Comparison of ENCODE assay signal across 1 cellular context in the genomic region with DNA sequence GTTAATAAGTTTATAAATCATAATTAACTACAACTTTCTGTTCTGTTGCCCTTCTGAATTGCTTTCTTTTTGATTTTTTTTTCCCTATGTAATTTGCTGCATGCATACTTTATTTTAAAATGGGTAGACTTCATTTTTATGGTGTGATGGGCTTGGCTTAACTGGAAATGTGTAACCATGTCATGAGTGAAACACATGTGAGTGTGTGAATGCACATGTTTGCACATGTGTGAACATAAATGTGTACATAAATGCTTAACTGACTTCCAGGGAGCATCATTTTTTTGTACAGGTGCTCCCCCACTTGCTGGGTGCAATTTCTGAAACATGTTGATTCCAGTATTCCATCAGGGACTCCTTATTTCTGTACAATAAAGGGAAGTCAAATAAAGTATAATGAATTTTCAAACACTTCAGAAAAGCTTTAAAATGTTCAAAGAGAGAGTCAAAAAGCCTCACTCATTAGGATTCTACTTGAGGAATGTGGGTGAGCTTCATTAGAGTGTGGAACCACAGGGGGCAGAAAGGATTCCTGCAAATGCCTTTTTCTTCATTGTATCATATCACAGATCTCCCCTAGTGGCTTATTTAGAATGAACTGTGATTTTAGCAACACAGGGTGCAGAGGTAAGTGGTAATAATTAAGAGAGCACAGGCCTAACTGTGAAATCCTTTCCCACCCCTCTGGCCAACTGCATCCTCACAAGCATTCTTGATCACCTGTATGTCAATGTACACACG.
TF ChIP-seq lines count a peak whose summit lies in the region.

No MANE protein-coding gene starts in this region.

TF ChIP-seq in HepG2, 621 proteins besides CTCF, POLR2A, EP300 and RAD21:
- TF ChIP-seq, protein P1, sequence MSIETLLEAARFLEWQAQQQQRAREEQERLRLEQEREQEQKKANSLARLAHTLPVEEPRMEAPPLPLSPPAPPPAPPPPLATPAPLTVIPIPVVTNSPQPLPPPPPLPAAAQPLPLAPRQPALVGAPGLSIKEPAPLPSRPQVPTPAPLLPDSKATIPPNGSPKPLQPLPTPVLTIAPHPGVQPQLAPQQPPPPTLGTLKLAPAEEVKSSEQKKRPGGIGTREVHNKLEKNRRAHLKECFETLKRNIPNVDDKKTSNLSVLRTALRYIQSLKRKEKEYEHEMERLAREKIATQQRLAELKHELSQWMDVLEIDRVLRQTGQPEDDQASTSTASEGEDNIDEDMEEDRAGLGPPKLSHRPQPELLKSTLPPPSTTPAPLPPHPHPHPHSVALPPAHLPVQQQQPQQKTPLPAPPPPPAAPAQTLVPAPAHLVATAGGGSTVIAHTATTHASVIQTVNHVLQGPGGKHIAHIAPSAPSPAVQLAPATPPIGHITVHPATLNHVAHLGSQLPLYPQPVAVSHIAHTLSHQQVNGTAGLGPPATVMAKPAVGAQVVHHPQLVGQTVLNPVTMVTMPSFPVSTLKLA (IDR thresholded peaks at IDR 0.05): peak; percentile 96
- TF ChIP-seq NFYC (CRISPR knock-in tag; IDR thresholded peaks at IDR 0.05): no peak
- TF ChIP-seq, protein P2, sequence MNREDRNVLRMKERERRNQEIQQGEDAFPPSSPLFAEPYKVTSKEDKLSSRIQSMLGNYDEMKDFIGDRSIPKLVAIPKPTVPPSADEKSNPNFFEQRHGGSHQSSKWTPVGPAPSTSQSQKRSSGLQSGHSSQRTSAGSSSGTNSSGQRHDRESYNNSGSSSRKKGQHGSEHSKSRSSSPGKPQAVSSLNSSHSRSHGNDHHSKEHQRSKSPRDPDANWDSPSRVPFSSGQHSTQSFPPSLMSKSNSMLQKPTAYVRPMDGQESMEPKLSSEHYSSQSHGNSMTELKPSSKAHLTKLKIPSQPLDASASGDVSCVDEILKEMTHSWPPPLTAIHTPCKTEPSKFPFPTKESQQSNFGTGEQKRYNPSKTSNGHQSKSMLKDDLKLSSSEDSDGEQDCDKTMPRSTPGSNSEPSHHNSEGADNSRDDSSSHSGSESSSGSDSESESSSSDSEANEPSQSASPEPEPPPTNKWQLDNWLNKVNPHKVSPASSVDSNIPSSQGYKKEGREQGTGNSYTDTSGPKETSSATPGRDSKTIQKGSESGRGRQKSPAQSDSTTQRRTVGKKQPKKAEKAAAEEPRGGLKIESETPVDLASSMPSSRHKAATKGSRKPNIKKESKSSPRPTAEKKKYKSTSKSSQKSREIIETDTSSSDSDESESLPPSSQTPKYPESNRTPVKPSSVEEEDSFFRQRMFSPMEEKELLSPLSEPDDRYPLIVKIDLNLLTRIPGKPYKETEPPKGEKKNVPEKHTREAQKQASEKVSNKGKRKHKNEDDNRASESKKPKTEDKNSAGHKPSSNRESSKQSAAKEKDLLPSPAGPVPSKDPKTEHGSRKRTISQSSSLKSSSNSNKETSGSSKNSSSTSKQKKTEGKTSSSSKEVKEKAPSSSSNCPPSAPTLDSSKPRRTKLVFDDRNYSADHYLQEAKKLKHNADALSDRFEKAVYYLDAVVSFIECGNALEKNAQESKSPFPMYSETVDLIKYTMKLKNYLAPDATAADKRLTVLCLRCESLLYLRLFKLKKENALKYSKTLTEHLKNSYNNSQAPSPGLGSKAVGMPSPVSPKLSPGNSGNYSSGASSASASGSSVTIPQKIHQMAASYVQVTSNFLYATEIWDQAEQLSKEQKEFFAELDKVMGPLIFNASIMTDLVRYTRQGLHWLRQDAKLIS (CRISPR knock-in tag; IDR thresholded peaks at IDR 0.05): no peak
- no peak for TF ChIP-seq FOXK1 (CRISPR knock-in tag; IDR thresholded peaks at IDR 0.05; ENCODE audit: borderline replicate concordance, low read depth)
- no peak for TF ChIP-seq PHF5A (CRISPR knock-in tag; IDR thresholded peaks at IDR 0.05; ENCODE audit: low read depth, unreplicated experiment)
- TF ChIP-seq DR1 (CRISPR knock-in tag; IDR thresholded peaks at IDR 0.05): no peak
